In the genomic region with DNA sequence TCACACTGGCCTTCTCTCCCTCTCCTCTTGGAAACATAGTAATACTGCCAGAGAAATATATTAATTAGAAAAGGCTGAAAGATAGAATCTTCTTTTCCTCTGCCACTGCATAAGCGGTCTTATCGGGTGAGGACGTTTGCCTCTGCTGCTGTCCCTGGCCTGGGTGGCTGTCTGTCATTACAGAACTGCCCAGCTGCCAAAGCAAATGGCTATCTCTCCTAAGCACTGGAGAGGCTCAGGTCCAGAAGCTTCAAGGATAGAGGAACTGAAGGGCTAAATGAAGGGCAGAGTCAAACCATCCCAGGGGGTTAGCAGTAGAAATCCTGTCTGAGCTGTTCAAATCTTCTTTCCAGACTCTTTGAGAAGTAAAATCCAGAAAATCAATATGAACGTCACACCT, we compare ENCODE assay signal across 13 cellular contexts.
A peak's percentile ranks its signal among the peaks of the same experiment; 100 is the strongest.
DNase-seq lines count a peak whose midpoint lies in the region; ATAC-seq and TF ChIP-seq lines count a peak whose summit lies in the region.
"Had no signal": no experiment of that assay in that cellular context is flagged by ENCODE, and none has a peak within 500 bp of the region (broad histone marks: within the 10 kb centered on the region; RNA-seq: fewer than 3 reads in every experiment).

No MANE protein-coding gene starts in this region.

- no peak overlapping the region for H3K4me3 ChIP-seq in right cardiac atrium (ENCODE audit: low read length)
- no peak overlapping the region for H3K4me3 ChIP-seq in left ventricle myocardium inferior

- no peaks in the 10 kb centered on the region for H3K27me3 ChIP-seq in right cardiac atrium (ENCODE audit: control insufficient read depth, insufficient read depth)
- H3K27me3 ChIP-seq in left ventricle myocardium inferior (ENCODE audit: low read depth), result peaks cover 56% of the 10 kb centered on the region

- H3K27me3 Mint-ChIP-seq in memory B cell, result peaks cover 23% of the 10 kb centered on the region

- CTCF ChIA-PET in RWPE1 (lab: Yijun Ruan, JAX), result interaction anchor here (0.5 to 0.6 kb wide), 2 partner anchors 75 to 1165 kb away, joined by 3 to 4 read pairs; no protein-coding TSS in a partner anchor

- H3K4me1 ChIP-seq in right cardiac atrium (ENCODE audit: control insufficient read depth, insufficient read depth, low read length), result peaks cover 3% of the 10 kb centered on the region
- peaks cover 18% of the 10 kb centered on the region for H3K4me1 ChIP-seq in left ventricle myocardium inferior

- WGBS in right cardiac atrium, result 63% methylated on average over 4 of the region's 4 CpGs

- H3K36me3 ChIP-seq in left ventricle myocardium inferior, result no peaks in the 10 kb centered on the region

- peak; percentile 24 to 43 for ATAC-seq in right cardiac atrium
- no peak for ATAC-seq in memory B cell (ENCODE audit: low read depth)

- intact Hi-C loops in right cardiac atrium (cut with DNase I) (no loop called here), left ventricle myocardium inferior (cut with micrococcal nuclease) (no loop called here)

- no peak for DNase-seq in right cardiac atrium
- DNase-seq in left ventricle myocardium inferior, result no peak
- DNase-seq in RWPE1 (ENCODE audit: low spot score), result no peak
- DNase-seq in memory B cell (ENCODE audit: low spot score in 2 of 2), result no peak
- DNase-seq in stimulated activated naive CD4-positive, alpha-beta T cell treated with Interleukin-2 at 50 U/mL for 16 hours (lab: John Stamatoyannopoulos, UW), result no peak
- DNase-seq in stimulated activated CD4-positive, alpha-beta T cell treated with anti-CD3 and anti-CD28 coated beads, Interleukin-2, amount 100 ng/mL, for 24 hours, result no peak
- no peak for DNase-seq in NOMO-1 treated with DMSO at 0.1 percent for 48 hours (lab: John Stamatoyannopoulos, UW; ENCODE audit: unreplicated experiment)
- DNase-seq: effector CD8-positive, alpha-beta T cell; GDM1; Kasumi-1; NCI-H1694; NCI-H526; Right ventricle myocardium superior had no signal

- H3K9me3 ChIP-seq in right cardiac atrium (ENCODE audit: control insufficient read depth, low read length) (no peaks in the 10 kb centered on the region), left ventricle myocardium inferior (replicated peaks) (no peaks in the 10 kb centered on the region)

- POLR2A ChIA-PET in RWPE1 (lab: Yijun Ruan, JAX; ENCODE audit: low non-redundant PET), result no interaction called here

- no peaks in the 10 kb centered on the region for H3K36me3 Mint-ChIP-seq in memory B cell

- H3K27ac ChIP-seq in right cardiac atrium (ENCODE audit: low read length) (no peak overlapping the region), left ventricle myocardium inferior (replicated peaks) (no peak overlapping the region), RWPE1 (peak overlapping the region; percentile 87; the same call in 1 of the 2 replicates)

- H3K4me3 Mint-ChIP-seq in memory B cell, result peak overlapping the region; percentile 87

- H3K27ac Mint-ChIP-seq in memory B cell, result no peak overlapping the region

- peaks cover 13% of the 10 kb centered on the region for H3K4me1 Mint-ChIP-seq in memory B cell

- TF ChIP-seq CTCF in left ventricle myocardium inferior (IDR thresholded peaks at IDR 0.05; ENCODE audit: borderline replicate concordance), result no peak
- TF ChIP-seq CTCF in RWPE1 (conservative IDR thresholded peaks at IDR 0.05; ENCODE audit: low read depth), result no peak

- H3K9me3 Mint-ChIP-seq in memory B cell, result no peaks in the 10 kb centered on the region
